Comparison of ENCODE assay signal across 27 cellular contexts in genomic region chr12:42039599-42039998, GRCh38.
"Had no signal": no experiment of that assay in that cellular context is flagged by ENCODE, and none has a peak within 500 bp of the region (broad histone marks: within the 10 kb centered on the region; RNA-seq: fewer than 3 reads in every experiment).

No MANE protein-coding gene starts in this region.

- H3K9me3 Mint-ChIP-seq: activated CD4-positive, alpha-beta memory T cell treated with anti-CD3 and anti-CD28 coated beads for 36 hours; activated CD4-positive, alpha-beta T cell treated with anti-CD3 and anti-CD28 coated beads, Interleukin-2, amount 10 ng/mL, durations not matched to agents 24 days and 14 days; activated naive CD4-positive, alpha-beta T cell treated with anti-CD3 and anti-CD28 coated beads, Interleukin-2, amount 10 ng/mL, durations not matched to agents 7 days and 5 days; activated naive CD8-positive, alpha-beta T cell treated with anti-CD3 and anti-CD28 coated beads, Interleukin-2, amount 10 ng/mL, durations not matched to agents 7 days and 5 days; dendritic cell treated with granulocyte-macrophage colony-stimulating factor and Interleukin-4, amounts not matched to agents 40 ng/mL and 50 ng/mL, for 4 days; stimulated activated naive CD8-positive, alpha-beta T cell treated with anti-CD3 and anti-CD28 coated beads, Interleukin-15, amount 100 ng/mL, for 72 hours; T-helper 1 cell treated with Interleukin-12 subunit alpha and Interleukin-12 subunit beta and Interleukin-4 antibody, amounts not matched to agents 30 μg/mL and 1 μg/mL, for 36 hours had no signal

- H3K27ac ChIP-seq: ascending aorta, esophagus muscularis mucosa, foreskin keratinocyte, heart left ventricle, ovary, right lobe of liver, thyroid gland, upper lobe of right lung, WERI-Rb-1 had no signal

- H3K9me3 ChIP-seq: mucosa of descending colon, ovary, right lobe of liver, thyroid gland, upper lobe of right lung had no signal

- DNase-seq: activated CD4-positive, alpha-beta memory T cell treated with anti-CD3 and anti-CD28 coated beads for 36 hours; activated CD4-positive, alpha-beta T cell treated with anti-CD3 and anti-CD28 coated beads, Interleukin-2, amount 10 ng/mL, durations not matched to agents 24 days and 14 days; activated CD8-positive, alpha-beta memory T cell treated with anti-CD3 and anti-CD28 coated beads, Interleukin-2, amount 50 U/mL, for 48 hours; activated gamma-delta T cell; activated naive CD4-positive, alpha-beta T cell treated with anti-CD3 and anti-CD28 coated beads, Interleukin-2, amount 10 ng/mL, durations not matched to agents 7 days and 5 days; activated naive CD8-positive, alpha-beta T cell treated with anti-CD3 and anti-CD28 coated beads, Interleukin-2, amount 10 ng/mL, durations not matched to agents 7 days and 5 days; activated T-cell treated with anti-CD3 and anti-CD28 coated beads, Interleukin-2, amount 50 U/mL, for 24 hours; caudate nucleus; heart left ventricle; mucosa of descending colon; ovary; right lobe of liver; stimulated activated CD4-positive, alpha-beta T cell treated with anti-CD3 and anti-CD28 coated beads, Interleukin-2, amount 100 ng/mL, for 48 hours; stimulated activated naive CD8-positive, alpha-beta T cell treated with anti-CD3 and anti-CD28 coated beads, Interleukin-15, amount 100 ng/mL, for 72 hours; substantia nigra; T-helper 9 cell; thyroid gland; upper lobe of right lung; WERI-Rb-1 had no signal

- H3K36me3 ChIP-seq: ascending aorta, esophagus muscularis mucosa, heart left ventricle, ovary, right lobe of liver, thyroid gland, upper lobe of right lung, WERI-Rb-1 had no signal

- H3K27ac Mint-ChIP-seq: activated CD4-positive, alpha-beta memory T cell treated with anti-CD3 and anti-CD28 coated beads for 36 hours; activated CD4-positive, alpha-beta T cell treated with anti-CD3 and anti-CD28 coated beads, Interleukin-2, amount 10 ng/mL, durations not matched to agents 24 days and 14 days; activated naive CD4-positive, alpha-beta T cell treated with anti-CD3 and anti-CD28 coated beads, Interleukin-2, amount 10 ng/mL, durations not matched to agents 7 days and 5 days; activated naive CD8-positive, alpha-beta T cell treated with anti-CD3 and anti-CD28 coated beads, Interleukin-2, amount 10 ng/mL, durations not matched to agents 7 days and 5 days; activated T-cell treated with anti-CD3 and anti-CD28 coated beads, Interleukin-2, amount 50 U/mL, for 24 hours; dendritic cell treated with granulocyte-macrophage colony-stimulating factor and Interleukin-4, amounts not matched to agents 40 ng/mL and 50 ng/mL, for 4 days; nephron; progenitor cell of endocrine pancreas; stimulated activated naive CD8-positive, alpha-beta T cell treated with anti-CD3 and anti-CD28 coated beads, Interleukin-15, amount 100 ng/mL, for 72 hours; T-helper 1 cell treated with Interleukin-12 subunit alpha and Interleukin-12 subunit beta and Interleukin-4 antibody, amounts not matched to agents 30 μg/mL and 1 μg/mL, for 36 hours had no signal

- H3K4me3 Mint-ChIP-seq: activated CD4-positive, alpha-beta memory T cell treated with anti-CD3 and anti-CD28 coated beads for 36 hours; activated CD4-positive, alpha-beta T cell treated with anti-CD3 and anti-CD28 coated beads, Interleukin-2, amount 10 ng/mL, durations not matched to agents 24 days and 14 days; activated naive CD4-positive, alpha-beta T cell treated with anti-CD3 and anti-CD28 coated beads, Interleukin-2, amount 10 ng/mL, durations not matched to agents 7 days and 5 days; activated naive CD8-positive, alpha-beta T cell treated with anti-CD3 and anti-CD28 coated beads, Interleukin-2, amount 10 ng/mL, durations not matched to agents 7 days and 5 days; activated T-cell treated with anti-CD3 and anti-CD28 coated beads, Interleukin-2, amount 50 U/mL, for 24 hours; dendritic cell treated with granulocyte-macrophage colony-stimulating factor and Interleukin-4, amounts not matched to agents 40 ng/mL and 50 ng/mL, for 4 days; nephron; stimulated activated naive CD8-positive, alpha-beta T cell treated with anti-CD3 and anti-CD28 coated beads, Interleukin-15, amount 100 ng/mL, for 72 hours; T-helper 1 cell treated with Interleukin-12 subunit alpha and Interleukin-12 subunit beta and Interleukin-4 antibody, amounts not matched to agents 30 μg/mL and 1 μg/mL, for 36 hours had no signal

- H3K4me1 ChIP-seq: ascending aorta, esophagus muscularis mucosa, foreskin keratinocyte, heart left ventricle, right lobe of liver, thyroid gland, upper lobe of right lung had no signal

- H3K27me3 Mint-ChIP-seq: dendritic cell treated with granulocyte-macrophage colony-stimulating factor and Interleukin-4, amounts not matched to agents 40 ng/mL and 50 ng/mL, for 4 days; progenitor cell of endocrine pancreas had no signal

- H3K36me3 Mint-ChIP-seq: activated CD4-positive, alpha-beta memory T cell treated with anti-CD3 and anti-CD28 coated beads for 36 hours; activated naive CD4-positive, alpha-beta T cell treated with anti-CD3 and anti-CD28 coated beads, Interleukin-2, amount 10 ng/mL, durations not matched to agents 7 days and 5 days; activated naive CD8-positive, alpha-beta T cell treated with anti-CD3 and anti-CD28 coated beads, Interleukin-2, amount 10 ng/mL, durations not matched to agents 7 days and 5 days had no signal

- H3K4me3 ChIP-seq: ascending aorta, esophagus muscularis mucosa, heart left ventricle, mucosa of descending colon, ovary, right lobe of liver, thyroid gland, upper lobe of right lung had no signal

- H3K4me1 Mint-ChIP-seq: activated CD4-positive, alpha-beta T cell treated with anti-CD3 and anti-CD28 coated beads, Interleukin-2, amount 10 ng/mL, durations not matched to agents 24 days and 14 days; activated naive CD4-positive, alpha-beta T cell treated with anti-CD3 and anti-CD28 coated beads, Interleukin-2, amount 10 ng/mL, durations not matched to agents 7 days and 5 days; activated naive CD8-positive, alpha-beta T cell treated with anti-CD3 and anti-CD28 coated beads, Interleukin-2, amount 10 ng/mL, durations not matched to agents 7 days and 5 days; nephron; stimulated activated naive CD8-positive, alpha-beta T cell treated with anti-CD3 and anti-CD28 coated beads, Interleukin-15, amount 100 ng/mL, for 72 hours had no signal

- H3K27me3 ChIP-seq: ascending aorta, esophagus muscularis mucosa, foreskin keratinocyte, heart left ventricle, ovary, right lobe of liver, thyroid gland, upper lobe of right lung had no signal

- ATAC-seq: activated CD4-positive, CD25-positive, alpha-beta regulatory T cell treated with anti-CD3 and anti-CD28 coated beads, Interleukin-2, amount 50 U/mL, for 24 hours; heart left ventricle; mucosa of descending colon; right lobe of liver; stimulated activated naive CD8-positive, alpha-beta T cell treated with anti-CD3 and anti-CD28 coated beads, Interleukin-15, amount 100 ng/mL, for 72 hours; upper lobe of right lung had no signal
